In the genomic region with DNA sequence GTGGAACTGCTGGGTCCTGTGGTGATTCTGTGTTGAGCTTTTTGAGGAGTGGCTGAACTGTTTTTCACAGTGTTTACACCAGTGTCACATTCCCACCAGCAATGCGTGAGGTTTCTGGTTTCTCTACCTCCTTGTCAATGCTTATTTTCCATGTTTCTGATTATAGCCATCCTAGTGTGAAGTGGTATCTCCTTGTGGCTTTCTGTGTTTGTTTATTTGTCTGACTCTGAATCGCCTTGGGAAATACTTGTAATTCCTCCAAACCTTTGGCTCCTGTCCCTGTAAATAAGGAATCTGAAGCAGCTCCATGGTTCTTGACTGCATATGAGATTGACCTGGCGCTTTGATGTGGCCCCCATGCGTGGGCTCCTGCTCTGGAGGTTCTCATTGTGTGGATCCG, we compare ENCODE assay signal across 1 cellular context.
A peak's percentile ranks its signal among the peaks of the same experiment; 100 is the strongest.
TF ChIP-seq lines count a peak whose summit lies in the region.

No MANE protein-coding gene starts in this region.

TF ChIP-seq in IMR-90, 13 proteins besides CTCF, POLR2A, EP300 and RAD21:
- TF ChIP-seq FOS (IDR thresholded peaks at IDR 0.05; ENCODE audit: low read depth, low read length) (no peak), MXI1 (IDR thresholded peaks at IDR 0.05; ENCODE audit: borderline replicate concordance, low read depth, low read length) (no peak), SMC3 (IDR thresholded peaks at IDR 0.05; ENCODE audit: low read depth, low read length) (no peak), MAFK (IDR thresholded peaks at IDR 0.05; ENCODE audit: low read depth, low read length) (no peak), RCOR1 (IDR thresholded peaks at IDR 0.05; ENCODE audit: insufficient replicate concordance, low read length) (peak; percentile 28), RFX5 (IDR thresholded peaks at IDR 0.05; ENCODE audit: low read depth, low read length) (no peak), NFE2L2 (IDR thresholded peaks at IDR 0.05; ENCODE audit: low read depth, low read length) (no peak), MAZ (IDR thresholded peaks at IDR 0.05; ENCODE audit: borderline replicate concordance, low read depth, low read length) (no peak), CEBPB (IDR thresholded peaks at IDR 0.05; ENCODE audit: low read depth, low read length) (0 out of 2 replicates have a peak, but pooled peaks have one; percentile 3), BHLHE40 (IDR thresholded peaks at IDR 0.05; ENCODE audit: low read depth, low read length) (no peak), CHD1 (IDR thresholded peaks at IDR 0.05; ENCODE audit: low read depth, low read length) (no peak)
- TF ChIP-seq, protein P1, sequence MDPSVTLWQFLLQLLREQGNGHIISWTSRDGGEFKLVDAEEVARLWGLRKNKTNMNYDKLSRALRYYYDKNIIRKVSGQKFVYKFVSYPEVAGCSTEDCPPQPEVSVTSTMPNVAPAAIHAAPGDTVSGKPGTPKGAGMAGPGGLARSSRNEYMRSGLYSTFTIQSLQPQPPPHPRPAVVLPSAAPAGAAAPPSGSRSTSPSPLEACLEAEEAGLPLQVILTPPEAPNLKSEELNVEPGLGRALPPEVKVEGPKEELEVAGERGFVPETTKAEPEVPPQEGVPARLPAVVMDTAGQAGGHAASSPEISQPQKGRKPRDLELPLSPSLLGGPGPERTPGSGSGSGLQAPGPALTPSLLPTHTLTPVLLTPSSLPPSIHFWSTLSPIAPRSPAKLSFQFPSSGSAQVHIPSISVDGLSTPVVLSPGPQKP (IDR thresholded peaks at IDR 0.05; ENCODE audit: borderline replicate concordance, low read depth, low read length): no peak
- TF ChIP-seq, protein P2, sequence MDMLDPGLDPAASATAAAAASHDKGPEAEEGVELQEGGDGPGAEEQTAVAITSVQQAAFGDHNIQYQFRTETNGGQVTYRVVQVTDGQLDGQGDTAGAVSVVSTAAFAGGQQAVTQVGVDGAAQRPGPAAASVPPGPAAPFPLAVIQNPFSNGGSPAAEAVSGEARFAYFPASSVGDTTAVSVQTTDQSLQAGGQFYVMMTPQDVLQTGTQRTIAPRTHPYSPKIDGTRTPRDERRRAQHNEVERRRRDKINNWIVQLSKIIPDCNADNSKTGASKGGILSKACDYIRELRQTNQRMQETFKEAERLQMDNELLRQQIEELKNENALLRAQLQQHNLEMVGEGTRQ (IDR thresholded peaks at IDR 0.05; ENCODE audit: low read depth, low read length): no peak
